In genomic region chr3:194184265-194184751, GRCh38 we compare ENCODE assay signal across 12 cellular contexts. TPM values are rescaled to one million over a fixed set of nuclear protein-coding genes. Genes with fewer than 3 reads are reported as not detected.
A peak's percentile ranks its signal among the peaks of the same experiment; 100 is the strongest.
DNase-seq lines count a peak whose midpoint lies in the region; ATAC-seq and TF ChIP-seq lines count a peak whose summit lies in the region.
"Had no signal": no experiment of that assay in that cellular context is flagged by ENCODE, and none has a peak within 500 bp of the region (broad histone marks: within the 10 kb centered on the region; RNA-seq: fewer than 3 reads in every experiment).

No MANE protein-coding gene starts in this region.

- intact Hi-C loops in sigmoid colon (cut with DNase I): no loop called here

- no peak for TF ChIP-seq POLR2A in sigmoid colon (IDR thresholded peaks at IDR 0.05)

- H3K4me3 Mint-ChIP-seq in T-helper 17 cell (no peak overlapping the region), neural crest cell (no peak overlapping the region)
- H3K4me3 Mint-ChIP-seq: activated naive CD8-positive, alpha-beta T cell treated with anti-CD3 and anti-CD28 coated beads, Interleukin-2, amount 10 ng/mL, durations not matched to agents 7 days and 5 days; CD8-positive, alpha-beta memory T cell had no signal

- H3K27ac Mint-ChIP-seq in T-helper 17 cell (peak overlapping the region; percentile 29), neural crest cell (ENCODE audit: unreplicated experiment) (peak overlapping the region; percentile 73)
- H3K27ac Mint-ChIP-seq: activated naive CD8-positive, alpha-beta T cell treated with anti-CD3 and anti-CD28 coated beads, Interleukin-2, amount 10 ng/mL, durations not matched to agents 7 days and 5 days had no signal

- peaks cover 2% of the 10 kb centered on the region for H3K36me3 Mint-ChIP-seq in T-helper 17 cell (ENCODE audit: low read depth)
- H3K36me3 Mint-ChIP-seq in neural crest cell (ENCODE audit: low read depth): no peaks in the 10 kb centered on the region
- H3K36me3 Mint-ChIP-seq: activated naive CD8-positive, alpha-beta T cell treated with anti-CD3 and anti-CD28 coated beads, Interleukin-2, amount 10 ng/mL, durations not matched to agents 7 days and 5 days; CD8-positive, alpha-beta memory T cell had no signal

- no peaks in the 10 kb centered on the region for H3K9me3 Mint-ChIP-seq in neural crest cell
- H3K9me3 Mint-ChIP-seq: activated naive CD8-positive, alpha-beta T cell treated with anti-CD3 and anti-CD28 coated beads, Interleukin-2, amount 10 ng/mL, durations not matched to agents 7 days and 5 days had no signal

- H3K27me3 ChIP-seq in sigmoid colon: no peaks in the 10 kb centered on the region
- H3K27me3 ChIP-seq: right lobe of liver had no signal

- peak overlapping the region in 1 of 4 donors; percentile 67 for H3K27ac ChIP-seq in sigmoid colon
- H3K27ac ChIP-seq: right lobe of liver had no signal

- H3K4me1 Mint-ChIP-seq in T-helper 17 cell (peaks cover 6% of the 10 kb centered on the region), neural crest cell (peaks cover 53% of the 10 kb centered on the region)
- H3K4me1 Mint-ChIP-seq: CD8-positive, alpha-beta memory T cell had no signal

- no peaks in the 10 kb centered on the region for H3K36me3 ChIP-seq in sigmoid colon
- H3K36me3 ChIP-seq: right lobe of liver had no signal

- H3K9me3 ChIP-seq in T-helper 17 cell (ENCODE audit: control insufficient read depth, low read length, poor library complexity, severe bottlenecking): no peaks in the 10 kb centered on the region
- H3K9me3 ChIP-seq in sigmoid colon: no peaks in the 10 kb centered on the region
- H3K9me3 ChIP-seq: right lobe of liver had no signal

- no peak for TF ChIP-seq EP300 in sigmoid colon (IDR thresholded peaks at IDR 0.05)

- no peak overlapping the region for H3K4me3 ChIP-seq in sigmoid colon
- H3K4me3 ChIP-seq: right lobe of liver had no signal

- H3K27me3 Mint-ChIP-seq in T-helper 17 cell (peaks cover 5% of the 10 kb centered on the region), neural crest cell (ENCODE audit: low read depth) (peaks cover 11% of the 10 kb centered on the region)

- TF ChIP-seq CTCF in neural crest cell (conservative IDR thresholded peaks at IDR 0.05) (no peak), sigmoid colon (IDR thresholded peaks at IDR 0.05) (no peak)

- DNase-seq in ELF-1 (ENCODE audit: low read depth, low spot score): peak; percentile 84
- peak; percentile 96 for DNase-seq in NCI-H2029 treated with DMSO at 0.1 percent for 48 hours (lab: John Stamatoyannopoulos, UW)
- no peak for DNase-seq in T-helper 17 cell
- DNase-seq in neural crest cell (ENCODE audit: low read depth, low spot score): no peak
- no peak for DNase-seq in globus pallidus (ENCODE audit: low spot score)
- no peak for DNase-seq in sigmoid colon
- DNase-seq in HuH-7.5 (ENCODE audit: low spot score): no peak
- DNase-seq: activated naive CD8-positive, alpha-beta T cell treated with anti-CD3 and anti-CD28 coated beads, Interleukin-2, amount 10 ng/mL, durations not matched to agents 7 days and 5 days; CD8-positive, alpha-beta memory T cell; NCI-H1048; right lobe of liver; Right ventricle myocardium superior had no signal

- 14 to 60% methylated on average over 4 of the region's 4 CpGs for WGBS in sigmoid colon, 2 donors

- ATAC-seq in T-helper 17 cell: no peak
- ATAC-seq: right lobe of liver had no signal

- peaks cover 0 to 12% (median 2%) of the 10 kb centered on the region in 4 donors for H3K4me1 ChIP-seq in sigmoid colon

RNA-seq across cellular contexts. Expression of gene HES1, which starts 48.4 kb away (rescaled TPM):
- total RNA-seq in T-helper 17 cell (1 to 10 TPM; 2.4 to 3.1 TPM), neural crest cell (32.6 and 36.2 TPM in 2 replicates), sigmoid colon (10 to 100 TPM; 17.4 to 35.0 (median 23.4) TPM)
- 10 to 100 TPM; 24.0 to 47.4 (median 45.4) TPM for polyA plus RNA-seq in sigmoid colon
- total RNA-seq: activated naive CD8-positive, alpha-beta T cell treated with anti-CD3 and anti-CD28 coated beads, Interleukin-2, amount 10 ng/mL, durations not matched to agents 7 days and 5 days; CD8-positive, alpha-beta memory T cell had no signal
- polyA plus RNA-seq: CD8-positive, alpha-beta memory T cell had no signal

Comparison
In these comparisons a context has a peak if more than half of its experiments do, and no peak if none do; other contexts are left out.
1. DNase-seq: peak in ELF-1 (single experiment) and NCI-H2029 treated with DMSO at 0.1 percent for 48 hours (single experiment); none in T-helper 17 cell (0 of 3), neural crest cell (single experiment), globus pallidus (single experiment), sigmoid colon (single experiment) and HuH-7.5 (single experiment).